Comparison of ENCODE assay signal across 8 cellular contexts in the genomic region with DNA sequence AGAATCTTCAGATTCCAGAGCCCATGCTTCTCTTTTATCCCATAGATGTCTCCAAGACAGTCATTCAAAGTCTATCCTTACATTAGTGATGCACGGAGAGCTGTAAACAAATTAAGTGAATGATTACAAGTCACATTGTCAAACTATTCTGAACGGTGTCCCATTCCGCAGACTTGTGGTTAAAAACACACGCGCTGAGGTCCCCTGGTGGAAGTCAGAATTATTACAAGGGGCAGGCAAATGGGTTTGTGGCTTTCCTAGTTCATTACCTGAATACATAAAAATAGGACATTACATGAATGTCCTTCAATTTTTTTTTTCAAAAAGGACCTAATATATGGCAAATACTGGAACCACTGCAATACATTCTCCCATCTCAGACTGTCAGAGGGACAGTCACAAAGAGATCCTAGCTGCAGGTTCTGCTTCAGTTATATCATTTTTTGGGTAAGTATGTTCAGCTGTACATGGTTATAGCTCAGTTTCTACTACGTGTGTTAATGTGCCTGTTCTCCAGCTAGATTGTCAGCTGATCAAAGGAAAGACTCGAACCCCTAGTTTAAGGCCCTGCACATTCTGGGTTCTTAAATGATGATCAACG. TPM values are rescaled to one million over a fixed set of nuclear protein-coding genes. Genes with fewer than 3 reads are reported as not detected.
DNase-seq lines count a peak whose midpoint lies in the region; ATAC-seq and TF ChIP-seq lines count a peak whose summit lies in the region.

No MANE protein-coding gene starts in this region.

- H3K9me3 ChIP-seq in heart left ventricle: no peaks in the 10 kb centered on the region

- no peak for TF ChIP-seq POLR2A in heart left ventricle (IDR thresholded peaks at IDR 0.05)

- H3K4me1 ChIP-seq in heart left ventricle: peaks cover 0 to 34% (median 6%) of the 10 kb centered on the region in 12 donors

- WGBS in heart left ventricle, 4 donors: 20 to 21% (median 21%) methylated on average over 8 of the region's 8 CpGs

- DNase-seq in DMS153 (lab: John Stamatoyannopoulos, UW): peak; percentile 42
- peak; percentile 69 for DNase-seq in GM20000 (ENCODE audit: low spot score)
- DNase-seq in HL-60 (ENCODE audit: low read depth in 1 of 2, low spot score in 1 of 2): peak in 1 of 2 experiments; percentile 48
- DNase-seq in OCI-M1 (lab: John Stamatoyannopoulos, UW): peak; percentile 68
- peak; percentile 45 for DNase-seq in activated naive CD4-positive, alpha-beta T cell treated with anti-CD3 and anti-CD28 coated beads, Interleukin-2, amount 50 U/mL, for 16 hours
- peak in 3 of 5 donors; percentile 33 to 49 (median 37) for DNase-seq in heart left ventricle
- DNase-seq in renal cortical epithelial cell (ENCODE audit: low read depth): peak; percentile 65
- DNase-seq in posterior vena cava (ENCODE audit: low spot score): no peak

- TF ChIP-seq CTCF in GM20000 (IDR thresholded peaks at IDR 0.05; ENCODE audit: extremely low read depth, missing control alignments) (peak; percentile 80), HL-60 (IDR thresholded peaks at IDR 0.05; ENCODE audit: insufficient read depth, low read length) (peak; percentile 86), heart left ventricle (IDR thresholded peaks at IDR 0.05) (peak; percentile 72 to 87 (median 80))

- H3K27me3 ChIP-seq in HL-60 (ENCODE audit: insufficient read depth, poor library complexity, severe bottlenecking): no peaks in the 10 kb centered on the region
- peaks cover 0 to 18% (median 0%) of the 10 kb centered on the region in 9 donors for H3K27me3 ChIP-seq in heart left ventricle

- intact Hi-C loops in heart left ventricle (cut with DNase I): loop anchor here in 7 of 10 donors (1.0 to 10.0 kb wide), 5 partner anchors 178 to 498 kb away; a partner anchor contains a TSS
- intact Hi-C loops in posterior vena cava (cut with DNase I): no loop called here

- H3K27ac ChIP-seq in HL-60 (replicated peaks) (no peak overlapping the region), heart left ventricle (peak overlapping the region in 2 of 12 donors; percentile 3 to 25)

- H3K4me3 ChIP-seq in HL-60 (replicated peaks; ENCODE audit: insufficient read depth, low read length) (no peak overlapping the region), heart left ventricle (peak overlapping the region in 1 of 12 donors; percentile 34)

- peak in 1 of 4 donors; percentile 30 for ATAC-seq in heart left ventricle

- H3K36me3 ChIP-seq in heart left ventricle: no peaks in the 10 kb centered on the region

RNA-seq across cellular contexts. Expression of a gene that starts 53.1 kb away (rescaled TPM):
- total RNA-seq in heart left ventricle (10 to 100 TPM in 3 of 9 donors, 1 to 10 TPM in 6; 3.2 to 27.5 (median 7.0) TPM), renal cortical epithelial cell (9.9 and 91.9 TPM in 2 replicates), posterior vena cava (10 to 100 TPM; 20.5 to 25.1 TPM)
- 1 to 10 TPM in 1 of 2 donors, under 1 TPM in 1; 0.28 to 1.7 TPM for polyA plus RNA-seq in heart left ventricle

Comparison
In these comparisons a context has a peak if more than half of its experiments do, and no peak if none do; other contexts are left out.
1. intact Hi-C loops: an anchor here in heart left ventricle (1.0 to 10.0 kb wide); none called in posterior vena cava.